In genomic region chr15:58313304-58313703, GRCh38 we compare ENCODE assay signal across 1 cellular context.
TF ChIP-seq lines count a peak whose summit lies in the region.

No MANE protein-coding gene starts in this region.

TF ChIP-seq in A549, 52 proteins besides CTCF, POLR2A, EP300 and RAD21 (continued from another document):
- peak; percentile 25; the same call in 1 of the 2 replicates for TF ChIP-seq USF2 (IDR thresholded peaks at IDR 0.05)
- no peak for TF ChIP-seq RNF2 (IDR thresholded peaks at IDR 0.05; ENCODE audit: borderline replicate concordance, low read depth)
